In the genomic region with DNA sequence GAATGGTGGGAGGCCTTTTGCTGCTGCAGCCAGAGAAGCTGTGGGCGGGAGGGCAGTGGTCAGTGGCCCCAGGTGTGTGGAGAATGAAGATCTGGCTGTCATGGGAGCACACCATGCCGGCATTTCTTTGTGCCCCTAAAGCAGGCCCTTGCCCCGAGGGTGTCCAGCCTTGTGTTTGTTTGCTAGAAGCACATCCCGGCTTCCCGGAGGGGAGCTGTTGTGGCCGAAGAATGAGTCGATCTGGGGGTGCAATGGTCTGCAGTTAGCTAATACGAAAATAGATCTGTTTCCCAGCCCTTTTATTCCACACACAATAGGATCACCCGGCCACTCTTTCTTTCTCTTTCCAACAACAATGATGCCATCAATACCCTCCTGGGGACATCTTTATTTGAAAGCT, we compare ENCODE assay signal across 18 cellular contexts.
"Had no signal": no experiment of that assay in that cellular context is flagged by ENCODE, and none has a peak within 500 bp of the region (broad histone marks: within the 10 kb centered on the region; RNA-seq: fewer than 3 reads in every experiment).

No MANE protein-coding gene starts in this region.

- H3K9me3 ChIP-seq: esophagus squamous epithelium, gastrocnemius medialis, heart right ventricle, left lung, lower lobe of right lung had no signal

- H3K36me3 ChIP-seq: esophagus squamous epithelium, gastrocnemius medialis, heart right ventricle, left lung, lower lobe of right lung had no signal

- H3K27me3 ChIP-seq: gastrocnemius medialis, heart right ventricle, left lung had no signal

- H3K27ac ChIP-seq: coronary artery, dorsolateral prefrontal cortex, esophagus squamous epithelium, gastrocnemius medialis, heart right ventricle, left lung, lower lobe of right lung had no signal

- ATAC-seq: gastrocnemius medialis; heart right ventricle; left cardiac atrium; left lung; left ventricle myocardium superior; lower lobe of right lung; naive thymus-derived CD4-positive, alpha-beta T cell had no signal

- DNase-seq: dermis blood vessel endothelial cell; dorsolateral prefrontal cortex; effector CD4-positive, alpha-beta T cell; effector memory CD4-positive, alpha-beta T cell; esophagus squamous epithelium; foreskin fibroblast; foreskin melanocyte; gastrocnemius medialis; glutamatergic neuron; heart right ventricle; hippocampal formation; left cardiac atrium; left lung; left ventricle myocardium superior; lower lobe of right lung; mesenchymal stem cell; naive thymus-derived CD4-positive, alpha-beta T cell had no signal

- H3K4me3 ChIP-seq: coronary artery, dorsolateral prefrontal cortex, esophagus squamous epithelium, gastrocnemius medialis, heart right ventricle, left lung, lower lobe of right lung had no signal

- H3K4me1 ChIP-seq: esophagus squamous epithelium, left lung, lower lobe of right lung had no signal
